11 cellular contexts compared by ENCODE assay signal in genomic region chr17:64508683-64509082, GRCh38. TPM values are rescaled to one million over a fixed set of nuclear protein-coding genes. Genes with fewer than 3 reads are reported as not detected.
DNase-seq lines count a peak whose midpoint lies in the region; ATAC-seq and TF ChIP-seq lines count a peak whose summit lies in the region.
"Had no signal": no experiment of that assay in that cellular context is flagged by ENCODE, and none has a peak within 500 bp of the region (broad histone marks: within the 10 kb centered on the region; RNA-seq: fewer than 3 reads in every experiment).

No MANE protein-coding gene starts in this region.

- H3K9me3 ChIP-seq in adipocyte (ENCODE audit: control insufficient read depth, low read length) = no peaks in the 10 kb centered on the region
- no peaks in the 10 kb centered on the region for H3K9me3 ChIP-seq in muscle layer of colon (ENCODE audit: low read length)
- H3K9me3 ChIP-seq: heart right ventricle had no signal

- no peak for ATAC-seq in sciatic nerve
- ATAC-seq: heart right ventricle had no signal

- H3K36me3 ChIP-seq in BJ (ENCODE audit: control insufficient read depth, insufficient read depth, low read length) = peaks cover 6% of the 10 kb centered on the region
- H3K36me3 ChIP-seq in adipocyte (ENCODE audit: control insufficient read depth, insufficient read depth, low read length, severe bottlenecking) = peaks cover 55% of the 10 kb centered on the region
- peaks cover 41% of the 10 kb centered on the region for H3K36me3 ChIP-seq in muscle layer of colon (ENCODE audit: insufficient read depth, low read length)

- no peak overlapping the region for H3K27ac ChIP-seq in muscle layer of colon (ENCODE audit: low read depth, low read length)
- H3K27ac ChIP-seq in substantia nigra (ENCODE audit: low read depth, low read length, poor library complexity, severe bottlenecking) = no peak overlapping the region
- H3K27ac ChIP-seq: brain microvascular endothelial cell had no signal

- CTCF ChIA-PET in BJ (lab: Yijun Ruan, JAX) = no interaction called here

- intact Hi-C loops in sciatic nerve (cut with DNase I) = no loop called here

- H3K4me3 ChIP-seq in BJ (ENCODE audit: low read depth, low read length) (peak overlapping the region; percentile 99), HFF-Myc (replicated peaks; ENCODE audit: low read depth, low read length) (peak overlapping the region; percentile 98; the same call in 1 of the 2 replicates), adipocyte (ENCODE audit: low read length) (peak overlapping the region; percentile 93), muscle layer of colon (ENCODE audit: low read depth in 1 of 2, low read length in 2 of 2) (peak overlapping the region in 1 of 2 donors; percentile 99)

- H3K27me3 ChIP-seq in BJ (ENCODE audit: control insufficient read depth, insufficient read depth, low read length) (no peaks in the 10 kb centered on the region), adipocyte (replicated peaks; ENCODE audit: control insufficient read depth, insufficient read depth, low read length) (no peaks in the 10 kb centered on the region), muscle layer of colon (ENCODE audit: control insufficient read depth in 1 of 2, insufficient read depth in 2 of 2, low read length in 2 of 2) (no peaks in the 10 kb centered on the region)
- H3K27me3 ChIP-seq: brain microvascular endothelial cell, heart right ventricle had no signal

- DNase-seq in BJ (ENCODE audit: low read depth) = no peak
- no peak for DNase-seq in HFF-Myc (ENCODE audit: extremely low read depth, low read depth)
- DNase-seq in adipocyte (ENCODE audit: low read depth) = no peak
- DNase-seq in A172 (ENCODE audit: low spot score) = no peak
- no peak for DNase-seq in substantia nigra (lab: John Stamatoyannopoulos, UW)
- no peak for DNase-seq in nucleus accumbens (lab: John Stamatoyannopoulos, UW)
- no peak for DNase-seq in sciatic nerve (ENCODE audit: low spot score)
- DNase-seq: brain microvascular endothelial cell, heart right ventricle, naive B cell had no signal

- TF ChIP-seq CTCF in BJ (IDR thresholded peaks at IDR 0.05; ENCODE audit: insufficient read depth, low read depth, low read length) (no peak), HFF-Myc (IDR thresholded peaks at IDR 0.05; ENCODE audit: low read depth, low read length, missing control alignments) (no peak)

- H3K4me1 ChIP-seq in adipocyte (ENCODE audit: control insufficient read depth, insufficient read depth, low read length) = peaks cover 16% of the 10 kb centered on the region
- H3K4me1 ChIP-seq in muscle layer of colon (ENCODE audit: insufficient read depth, low read length) = peaks cover 23% of the 10 kb centered on the region

- H3K9ac ChIP-seq in adipocyte (ENCODE audit: low read length) = peak overlapping the region; percentile 100
- H3K9ac ChIP-seq in muscle layer of colon (ENCODE audit: low read length) = peak overlapping the region; percentile 97

- POLR2A ChIA-PET in BJ (lab: Charles Lee) = no interaction called here

RNA-seq across cellular contexts. Expression of gene CEP95, which starts 1.9 kb away (rescaled TPM):
- 17.6 and 26.3 TPM in 2 replicates for polyA plus RNA-seq in BJ (2011; rRNA removed)
- polyA minus RNA-seq in BJ (2011; rRNA and poly(A)+ RNA removed) = 9.5 and 9.8 TPM in 2 replicates
- 15.5 and 36.7 TPM in 2 replicates for total RNA-seq in A172 (2014; rRNA removed; shearing (Covaris generic))
- 72.0 TPM for total RNA-seq in sciatic nerve

RNA-seq across cellular contexts. Expression of gene DDX5, which starts 2.6 kb away (rescaled TPM):
- polyA plus RNA-seq in BJ (2011; rRNA removed) = 636 and 850 TPM in 2 replicates
- 589 and 728 TPM in 2 replicates for polyA minus RNA-seq in BJ (2011; rRNA and poly(A)+ RNA removed)
- 338 and 562 TPM in 2 replicates for total RNA-seq in A172 (2014; rRNA removed; shearing (Covaris generic))
- total RNA-seq in sciatic nerve = 667 TPM

RNA-seq across cellular contexts. Expression of gene POLG2, which starts 11.8 kb away (rescaled TPM):
- 4.5 and 5.7 TPM in 2 replicates for polyA plus RNA-seq in BJ (2011; rRNA removed)
- 3.9 and 4.1 TPM in 2 replicates for polyA minus RNA-seq in BJ (2011; rRNA and poly(A)+ RNA removed)
- total RNA-seq in A172 (2014; rRNA removed; shearing (Covaris generic)) = 7.1 and 11.0 TPM in 2 replicates
- total RNA-seq in sciatic nerve = 19.4 TPM

RNA-seq across cellular contexts. Expression of gene MILR1, which starts 59.8 kb away (rescaled TPM):
- polyA plus RNA-seq in BJ (2011; rRNA removed) = 0.75 and 1.8 TPM in 2 replicates
- 0.31 and 0.76 TPM in 2 replicates for polyA minus RNA-seq in BJ (2011; rRNA and poly(A)+ RNA removed)
- total RNA-seq in A172 (2014; rRNA removed; shearing (Covaris generic)) = 1.4 and 6.6 TPM in 2 replicates
- total RNA-seq in sciatic nerve = 13.5 TPM
